Comparison of ENCODE assay signal across 31 cellular contexts in genomic region chr12:68954811-68955210, GRCh38. TPM values are rescaled to one million over a fixed set of nuclear protein-coding genes. Genes with fewer than 3 reads are reported as not detected.
"Had no signal": no experiment of that assay in that cellular context is flagged by ENCODE, and none has a peak within 500 bp of the region (broad histone marks: within the 10 kb centered on the region; RNA-seq: fewer than 3 reads in every experiment).

No MANE protein-coding gene starts in this region.

- H3K27ac ChIP-seq: ovary, parathyroid adenoma, psoas muscle, skin epidermis, spleen, thoracic aorta, thyroid gland, tibial nerve, upper lobe of right lung, uterus had no signal

- H3K27me3 Mint-ChIP-seq: naive B cell; naive thymus-derived CD8-positive, alpha-beta T cell; stimulated activated memory B cell treated with anti-CD40 and anti-IgM and Interleukin-4, amounts not matched to agents 10 μg/mL and 1 μg/mL and 100 μg/mL, for 72 hours; stimulated activated naive CD8-positive, alpha-beta T cell treated with anti-CD3 and anti-CD28 coated beads, Interleukin-15, amount 100 ng/mL, for 72 hours; type B pancreatic cell had no signal

- H3K4me1 ChIP-seq: parathyroid adenoma, psoas muscle, uterus had no signal

- H3K36me3 ChIP-seq: ovary, spleen, thoracic aorta, thyroid gland, tibial nerve, upper lobe of right lung, uterus had no signal

- H3K27me3 ChIP-seq: ovary, spleen, thyroid gland, tibial nerve, upper lobe of right lung, uterus had no signal

- H3K36me3 Mint-ChIP-seq: naive B cell; naive thymus-derived CD8-positive, alpha-beta T cell; natural killer cell treated with Interleukin-12 subunit alpha and Interleukin-12 subunit beta and Interleukin-15 and Interleukin-18, amount 100 ng/mL, for 72 hours; stimulated activated memory B cell treated with anti-CD40 and anti-IgM and Interleukin-4, amounts not matched to agents 10 μg/mL and 1 μg/mL and 100 μg/mL, for 72 hours; type B pancreatic cell had no signal

- H3K4me3 ChIP-seq: ovary, psoas muscle, skin epidermis, smooth muscle cell, spleen, thoracic aorta, thyroid gland, tibial nerve, upper lobe of right lung, uterus had no signal

- ATAC-seq: naive thymus-derived CD8-positive, alpha-beta T cell; natural killer cell treated with Interleukin-12 subunit alpha and Interleukin-12 subunit beta and Interleukin-15 and Interleukin-18, amount 100 ng/mL, for 72 hours; psoas muscle; right cardiac atrium; sciatic nerve; stimulated activated memory B cell treated with anti-CD40 and anti-IgM and Interleukin-4, amounts not matched to agents 10 μg/mL and 1 μg/mL and 100 μg/mL, for 72 hours; stimulated activated naive CD8-positive, alpha-beta T cell treated with anti-CD3 and anti-CD28 coated beads, Interleukin-15, amount 100 ng/mL, for 72 hours; stimulated activated naive CD8-positive, alpha-beta T cell treated with anti-CD3 and anti-CD28 coated beads, Interleukin-15, Interleukin-2, amounts not matched to agents 100 U/mL and 50 U/mL, for 24 hours; upper lobe of right lung had no signal

- H3K9ac ChIP-seq: parathyroid adenoma had no signal

- H3K9me3 ChIP-seq: ovary, psoas muscle, spleen, thoracic aorta, thyroid gland, tibial nerve, upper lobe of right lung, uterus had no signal

- H3K4me3 Mint-ChIP-seq: naive B cell; naive thymus-derived CD8-positive, alpha-beta T cell; natural killer cell treated with Interleukin-12 subunit alpha and Interleukin-12 subunit beta and Interleukin-15 and Interleukin-18, amount 100 ng/mL, for 72 hours; nephron progenitor cell; neural crest cell; stimulated activated memory B cell treated with anti-CD40 and anti-IgM and Interleukin-4, amounts not matched to agents 10 μg/mL and 1 μg/mL and 100 μg/mL, for 72 hours; stimulated activated naive CD8-positive, alpha-beta T cell treated with anti-CD3 and anti-CD28 coated beads, Interleukin-15, amount 100 ng/mL, for 72 hours; type B pancreatic cell had no signal

- H3K9me3 Mint-ChIP-seq: naive B cell; naive thymus-derived CD8-positive, alpha-beta T cell; neural crest cell; stimulated activated memory B cell treated with anti-CD40 and anti-IgM and Interleukin-4, amounts not matched to agents 10 μg/mL and 1 μg/mL and 100 μg/mL, for 72 hours; stimulated activated naive CD8-positive, alpha-beta T cell treated with anti-CD3 and anti-CD28 coated beads, Interleukin-15, amount 100 ng/mL, for 72 hours; type B pancreatic cell had no signal

- H3K79me2 ChIP-seq: parathyroid adenoma had no signal

- H3K27ac Mint-ChIP-seq: nephron progenitor cell; progenitor cell of endocrine pancreas; stimulated activated memory B cell treated with anti-CD40 and anti-IgM and Interleukin-4, amounts not matched to agents 10 μg/mL and 1 μg/mL and 100 μg/mL, for 72 hours; stimulated activated naive CD8-positive, alpha-beta T cell treated with anti-CD3 and anti-CD28 coated beads, Interleukin-15, amount 100 ng/mL, for 72 hours; type B pancreatic cell had no signal

- H2AFZ ChIP-seq: parathyroid adenoma had no signal

- DNase-seq: naive B cell; naive thymus-derived CD8-positive, alpha-beta T cell; nephron progenitor cell; occipital lobe; ovary; posterior cingulate gyrus; psoas muscle; right cardiac atrium; spleen; stimulated activated CD4-positive, alpha-beta T cell treated with anti-CD3 and anti-CD28 coated beads, Interleukin-12 subunit alpha, Interleukin-12 subunit beta, amount 100 ng/mL, for 4 hours; stimulated activated CD4-positive, alpha-beta T cell treated with anti-CD3 and anti-CD28 coated beads, Interleukin-1b, Interleukin-23, amount 100 ng/mL, for 48 hours; stimulated activated CD4-positive, alpha-beta T cell treated with anti-CD3 and anti-CD28 coated beads, Interleukin-4, amount 100 ng/mL, for 1 hour; stimulated activated CD4-positive, alpha-beta T cell treated with anti-CD3 and anti-CD28 coated beads, Interleukin-4, amount 100 ng/mL, for 4 hours; stimulated activated CD8-positive, alpha-beta memory T cell treated with anti-CD3 and anti-CD28 coated beads, Interleukin-4, amount 100 ng/mL, for 48 hours; stimulated activated naive CD4-positive, alpha-beta T cell; stimulated activated naive CD8-positive, alpha-beta T cell treated with anti-CD3 and anti-CD28 coated beads, Interleukin-15, amount 100 ng/mL, for 72 hours; stimulated activated naive CD8-positive, alpha-beta T cell treated with anti-CD3 and anti-CD28 coated beads, Interleukin-15, Interleukin-2, amounts not matched to agents 100 U/mL and 50 U/mL, for 24 hours; thyroid gland; upper lobe of right lung; uterus had no signal

- H3K4me2 ChIP-seq: smooth muscle cell had no signal

- H3K4me1 Mint-ChIP-seq: nephron progenitor cell had no signal

RNA-seq across cellular contexts. Expression of gene CPM, which starts 21.8 kb away (rescaled TPM):
- total RNA-seq: neural crest cell had no signal
